In genomic region chr6:47780510-47781356, GRCh38 we compare ENCODE assay signal across 8 cellular contexts. TPM values are rescaled to one million over a fixed set of nuclear protein-coding genes. Genes with fewer than 3 reads are reported as not detected.
DNase-seq lines count a peak whose midpoint lies in the region; ATAC-seq, FAIRE-seq and TF ChIP-seq lines count a peak whose summit lies in the region.

No MANE protein-coding gene starts in this region.

- no peak overlapping the region for H3K27ac ChIP-seq in upper lobe of left lung

- no peaks in the 10 kb centered on the region for H3K9me3 ChIP-seq in upper lobe of left lung

- H3K4me3 ChIP-seq in epithelial cell of esophagus (ENCODE audit: low read length): no peak overlapping the region
- no peak overlapping the region for H3K4me3 ChIP-seq in upper lobe of left lung

- peak; percentile 82 for TF ChIP-seq CTCF in epithelial cell of esophagus (IDR thresholded peaks at IDR 0.05; ENCODE audit: insufficient read depth, low read depth, low read length, missing control alignments)
- TF ChIP-seq CTCF in upper lobe of left lung (IDR thresholded peaks at IDR 0.05): peak; percentile 33 to 65 (median 49)

- no peak for TF ChIP-seq EP300 in upper lobe of left lung (IDR thresholded peaks at IDR 0.05)

- no peaks in the 10 kb centered on the region for H3K36me3 ChIP-seq in upper lobe of left lung

- H3K4me1 ChIP-seq in upper lobe of left lung: peaks cover 0 to 7% (median 3%) of the 10 kb centered on the region in 4 donors

- 0 to 2% methylated on average over 6 of the region's 6 CpGs for WGBS in upper lobe of left lung, 2 donors

- TF ChIP-seq POLR2A in upper lobe of left lung (IDR thresholded peaks at IDR 0.05): no peak

- DNase-seq in CMK (ENCODE audit: low read depth): peak; percentile 5
- DNase-seq in GM19239 (ENCODE audit: insufficient read length, low spot score): peak; percentile 4
- peak; percentile 20 for DNase-seq in NCI-H2227 (lab: John Stamatoyannopoulos, UW; ENCODE audit: unreplicated experiment)
- DNase-seq in activated CD4-positive, alpha-beta T cell treated with anti-CD3 and anti-CD28 coated beads for 1 hour: peak; percentile 11
- DNase-seq in epithelial cell of esophagus (ENCODE audit: low read depth): peak; percentile 79
- DNase-seq in mucosa of gallbladder (ENCODE audit: low spot score): peak; percentile 14
- peak in 1 of 2 donors; percentile 22 for DNase-seq in upper lobe of left lung

- FAIRE-seq in GM19239 (lab: Jason Lieb, UNC): peak; percentile 89

- ATAC-seq in HG03139 (IDR thresholded peaks at IDR 0.05; ENCODE audit: unreplicated experiment) (peak; percentile 89), upper lobe of left lung (ENCODE audit: low FRiP score in 2 of 2) (peak; percentile 75 to 86)

- H3K27me3 ChIP-seq in upper lobe of left lung: no peaks in the 10 kb centered on the region

RNA-seq across cellular contexts. Expression of gene OPN5, which starts 1.1 kb away (rescaled TPM):
- total RNA-seq in mucosa of gallbladder (not detected), upper lobe of left lung (not detected)
